ENCODE assay signal across 23 cellular contexts in the genomic region with DNA sequence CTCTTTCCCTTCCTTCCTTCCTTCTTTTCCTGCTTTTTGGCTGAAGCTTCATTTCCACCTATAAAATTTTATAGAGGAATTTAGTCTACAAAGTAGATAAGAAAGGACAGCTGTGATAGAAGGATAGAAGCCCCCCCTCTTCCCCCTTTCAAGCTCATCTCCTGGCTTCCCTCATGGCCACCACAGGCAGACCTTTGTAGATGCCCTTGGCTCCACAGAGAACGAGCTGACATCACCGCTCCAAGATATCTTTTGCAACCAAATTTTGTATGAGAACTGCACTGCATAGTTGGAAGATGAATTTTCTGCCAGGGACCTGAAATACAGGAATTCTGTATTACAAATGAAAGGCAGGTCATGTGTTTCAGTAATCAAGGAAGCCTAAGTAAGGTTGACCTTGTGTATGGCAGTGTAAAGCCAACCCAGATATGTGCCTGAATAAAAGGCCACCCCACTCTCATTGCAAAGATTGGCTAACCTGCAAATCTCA.
"Had no signal": no experiment of that assay in that cellular context is flagged by ENCODE, and none has a peak within 500 bp of the region (broad histone marks: within the 10 kb centered on the region; RNA-seq: fewer than 3 reads in every experiment).

No MANE protein-coding gene starts in this region.

- H3K36me3 ChIP-seq: neural progenitor cell, ovary, vagina had no signal

- H3K27ac ChIP-seq: neural progenitor cell, ovary, spleen, tibial nerve, vagina had no signal

- DNase-seq: hippocampal formation; kidney glomerular epithelial cell; left cardiac atrium; mesendoderm; naive B cell; natural killer cell; nephron progenitor cell; ovary; retina; right cardiac atrium; small intestine; spleen; stimulated activated CD4-positive, alpha-beta T cell treated with anti-CD3 and anti-CD28 coated beads, Interleukin-4, amount 100 ng/mL, for 24 hours; stimulated activated naive CD4-positive, alpha-beta T cell treated with Interleukin-2 at 50 U/mL for 16 hours; stimulated activated naive CD8-positive, alpha-beta T cell treated with anti-CD3 and anti-CD28 coated beads, Interleukin-15, amount 100 ng/mL, for 72 hours; substantia nigra had no signal

- H3K9ac ChIP-seq: neural progenitor cell had no signal

- H3K4me3 ChIP-seq: lung, neural progenitor cell, ovary, spleen, tibial nerve, vagina had no signal

- H3K4me1 ChIP-seq: vagina had no signal

- H3K27me3 ChIP-seq: neural progenitor cell, ovary, spleen, tibial nerve, vagina had no signal

- H3K9me3 ChIP-seq: ovary, spleen, tibial nerve, vagina had no signal

- ATAC-seq: left lobe of liver; natural killer cell; sciatic nerve; stimulated activated memory B cell treated with anti-CD40 and anti-IgM and Interleukin-4, amounts not matched to agents 10 μg/mL and 1 μg/mL and 100 μg/mL, for 72 hours; stimulated activated naive CD8-positive, alpha-beta T cell treated with anti-CD3 and anti-CD28 coated beads, Interleukin-15, amount 100 ng/mL, for 72 hours had no signal
